Comparison of ENCODE assay signal across 9 cellular contexts in genomic region chr12:38350342-38351181, GRCh38.
DNase-seq lines count a peak whose midpoint lies in the region; ATAC-seq lines count a peak whose summit lies in the region.
"Had no signal": no experiment of that assay in that cellular context is flagged by ENCODE, and none has a peak within 500 bp of the region (broad histone marks: within the 10 kb centered on the region; RNA-seq: fewer than 3 reads in every experiment).

No MANE protein-coding gene starts in this region.

- H3K9me3 Mint-ChIP-seq in stimulated activated effector memory CD8-positive, alpha-beta T cell treated with anti-CD3 and anti-CD28 coated beads, Interleukin-12 subunit alpha, Interleukin-12 subunit beta, amount 100 ng/mL, for 72 hours: peaks cover 10% of the 10 kb centered on the region

- no peaks in the 10 kb centered on the region for H3K36me3 Mint-ChIP-seq in stimulated activated effector memory CD8-positive, alpha-beta T cell treated with anti-CD3 and anti-CD28 coated beads, Interleukin-12 subunit alpha, Interleukin-12 subunit beta, amount 100 ng/mL, for 72 hours

- peak overlapping the region; percentile 4 for H3K27ac Mint-ChIP-seq in stimulated activated effector memory CD8-positive, alpha-beta T cell treated with anti-CD3 and anti-CD28 coated beads, Interleukin-12 subunit alpha, Interleukin-12 subunit beta, amount 100 ng/mL, for 72 hours

- H3K4me3 Mint-ChIP-seq in stimulated activated effector memory CD8-positive, alpha-beta T cell treated with anti-CD3 and anti-CD28 coated beads, Interleukin-12 subunit alpha, Interleukin-12 subunit beta, amount 100 ng/mL, for 72 hours: no peak overlapping the region

- no peak for DNase-seq in stimulated activated effector memory CD8-positive, alpha-beta T cell treated with anti-CD3 and anti-CD28 coated beads, Interleukin-12 subunit alpha, Interleukin-12 subunit beta, amount 100 ng/mL, for 72 hours (ENCODE audit: low spot score in 2 of 2)
- DNase-seq in SKM-1 (lab: John Stamatoyannopoulos, UW; ENCODE audit: unreplicated experiment): no peak
- no peak for DNase-seq in middle frontal gyrus (ENCODE audit: extremely low spot score, low spot score)
- no peak for DNase-seq in islet precursor cell
- DNase-seq: cortex of kidney, Karpas-422 had no signal

- ATAC-seq in GM19023 (IDR thresholded peaks at IDR 0.05; ENCODE audit: unreplicated experiment): peak; percentile 99
- peak; percentile 100 for ATAC-seq in GM21825 (IDR thresholded peaks at IDR 0.05; ENCODE audit: unreplicated experiment)
- ATAC-seq in HG03457 (IDR thresholded peaks at IDR 0.05; ENCODE audit: unreplicated experiment): peak; percentile 98
- peak; percentile 86 for ATAC-seq in stimulated activated effector memory CD8-positive, alpha-beta T cell treated with anti-CD3 and anti-CD28 coated beads, Interleukin-12 subunit alpha, Interleukin-12 subunit beta, amount 100 ng/mL, for 72 hours

- H3K4me1 Mint-ChIP-seq in stimulated activated effector memory CD8-positive, alpha-beta T cell treated with anti-CD3 and anti-CD28 coated beads, Interleukin-12 subunit alpha, Interleukin-12 subunit beta, amount 100 ng/mL, for 72 hours: peaks cover 6% of the 10 kb centered on the region
